ENCODE assay signal across 8 cellular contexts in the genomic region with DNA sequence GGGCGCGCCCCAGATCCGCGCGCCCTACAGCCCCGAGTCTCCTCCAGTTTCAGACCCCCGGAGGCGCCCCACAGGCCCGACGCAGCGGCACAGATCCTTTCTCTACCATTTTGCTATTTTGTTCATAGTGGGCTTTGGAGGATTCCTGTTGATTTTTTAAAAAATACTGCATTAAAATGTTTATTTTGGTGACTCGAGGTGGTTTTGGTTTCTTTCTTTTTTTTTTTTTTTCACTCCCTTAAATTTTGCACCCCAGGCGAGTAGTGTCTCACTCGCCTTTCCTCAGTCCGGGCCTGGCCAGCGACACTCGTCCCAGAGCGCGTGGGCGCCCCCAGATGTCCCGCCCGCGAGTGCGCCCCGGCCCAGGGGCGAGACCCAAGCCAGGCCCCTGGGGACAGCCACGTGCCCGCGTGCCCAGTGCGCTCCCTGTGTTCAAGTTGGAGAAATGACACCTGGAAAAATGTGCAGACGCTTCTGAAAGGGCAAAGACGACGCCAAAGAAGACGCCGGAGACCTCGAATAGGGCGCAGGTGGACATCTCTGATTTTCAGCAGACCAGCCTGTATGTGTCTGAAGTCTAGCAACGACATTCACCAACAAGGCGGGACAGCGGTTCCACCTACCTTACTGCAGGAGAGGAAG. TPM values are rescaled to one million over a fixed set of nuclear protein-coding genes. Genes with fewer than 3 reads are reported as not detected.
DNase-seq lines count a peak whose midpoint lies in the region; ATAC-seq and TF ChIP-seq lines count a peak whose summit lies in the region.

No MANE protein-coding gene starts in this region.

- H3K27ac Mint-ChIP-seq in activated T-helper 2 cell treated with anti-CD3 and anti-CD28 coated beads, Interferon-gamma antibody, Interleukin-2, Interleukin-4, amounts not matched to agents 10 μg/mL and 5 μg/mL and 100 μg/mL, durations not matched to agents 14 hours and 24 hours and 36 hours = no peak overlapping the region

- H3K36me3 ChIP-seq in neutrophil = no peaks in the 10 kb centered on the region

- H3K4me3 ChIP-seq in neutrophil (ENCODE audit: low read depth in 1 of 2, low read length in 1 of 2) = peak overlapping the region; percentile 66 to 69

- peaks cover 7% of the 10 kb centered on the region for H3K27me3 ChIP-seq in neutrophil

- no peaks in the 10 kb centered on the region for H3K9me3 Mint-ChIP-seq in activated T-helper 2 cell treated with anti-CD3 and anti-CD28 coated beads, Interferon-gamma antibody, Interleukin-2, Interleukin-4, amounts not matched to agents 10 μg/mL and 5 μg/mL and 100 μg/mL, durations not matched to agents 14 hours and 24 hours and 36 hours

- no peaks in the 10 kb centered on the region for H3K36me3 Mint-ChIP-seq in activated T-helper 2 cell treated with anti-CD3 and anti-CD28 coated beads, Interferon-gamma antibody, Interleukin-2, Interleukin-4, amounts not matched to agents 10 μg/mL and 5 μg/mL and 100 μg/mL, durations not matched to agents 14 hours and 24 hours and 36 hours (ENCODE audit: low read depth)

- ATAC-seq in HG02588 (IDR thresholded peaks at IDR 0.05; ENCODE audit: unreplicated experiment) (peak; percentile 47), GM19395 (IDR thresholded peaks at IDR 0.05; ENCODE audit: unreplicated experiment) (no peak), HG03469 (IDR thresholded peaks at IDR 0.05; ENCODE audit: unreplicated experiment) (no peak)

- peaks cover 20% of the 10 kb centered on the region in 2 experiments for H3K4me1 ChIP-seq in neutrophil (ENCODE audit: control insufficient read depth in 1 of 2, insufficient read depth in 1 of 2, low read depth in 1 of 2, low read length in 1 of 2)

- peak overlapping the region; percentile 20 for H3K27ac ChIP-seq in neutrophil

- H3K27me3 Mint-ChIP-seq in activated T-helper 2 cell treated with anti-CD3 and anti-CD28 coated beads, Interferon-gamma antibody, Interleukin-2, Interleukin-4, amounts not matched to agents 10 μg/mL and 5 μg/mL and 100 μg/mL, durations not matched to agents 14 hours and 24 hours and 36 hours (ENCODE audit: low read depth) = peaks cover 33% of the 10 kb centered on the region

- H3K9me3 ChIP-seq in neutrophil = no peaks in the 10 kb centered on the region

- DNase-seq in ELR (ENCODE audit: low read depth) (peak; percentile 47), NCI-H2227 (lab: John Stamatoyannopoulos, UW; ENCODE audit: unreplicated experiment) (peak; percentile 69), head of caudate nucleus (peak; percentile 49 to 87 (median 70))
- no peak for DNase-seq in activated T-helper 2 cell treated with anti-CD3 and anti-CD28 coated beads, Interferon-gamma antibody, Interleukin-2, Interleukin-4, amounts not matched to agents 10 μg/mL and 5 μg/mL and 100 μg/mL, durations not matched to agents 14 hours and 24 hours and 36 hours (ENCODE audit: low spot score)

- H3K4me3 Mint-ChIP-seq in activated T-helper 2 cell treated with anti-CD3 and anti-CD28 coated beads, Interferon-gamma antibody, Interleukin-2, Interleukin-4, amounts not matched to agents 10 μg/mL and 5 μg/mL and 100 μg/mL, durations not matched to agents 14 hours and 24 hours and 36 hours (ENCODE audit: low read depth) = peak overlapping the region; percentile 65

- intact Hi-C loops in activated T-helper 2 cell treated with anti-CD3 and anti-CD28 coated beads, Interferon-gamma antibody, Interleukin-2, Interleukin-4, amounts not matched to agents 10 μg/mL and 5 μg/mL and 100 μg/mL, durations not matched to agents 14 hours and 24 hours and 36 hours (cut with micrococcal nuclease) = loop anchor here (1.0 kb wide), 1 partner anchor 97 kb away; no protein-coding TSS in a partner anchor
- intact Hi-C loops in head of caudate nucleus (cut with DNase I) = loop anchor here (1.0 to 10.0 kb wide), 2 partner anchors 96 to 180 kb away; no protein-coding TSS in a partner anchor

- no peak for TF ChIP-seq CTCF in neutrophil (IDR thresholded peaks at IDR 0.05)

- peaks cover 3% of the 10 kb centered on the region for H3K4me1 Mint-ChIP-seq in activated T-helper 2 cell treated with anti-CD3 and anti-CD28 coated beads, Interferon-gamma antibody, Interleukin-2, Interleukin-4, amounts not matched to agents 10 μg/mL and 5 μg/mL and 100 μg/mL, durations not matched to agents 14 hours and 24 hours and 36 hours (ENCODE audit: low read depth)

RNA-seq across cellular contexts. Expression of a gene that starts 0.5 kb away (rescaled TPM):
- total RNA-seq in activated T-helper 2 cell treated with anti-CD3 and anti-CD28 coated beads, Interferon-gamma antibody, Interleukin-2, Interleukin-4, amounts not matched to agents 10 μg/mL and 5 μg/mL and 100 μg/mL, durations not matched to agents 14 hours and 24 hours and 36 hours = 2.4 TPM in 2 replicates

RNA-seq across cellular contexts. Expression of a gene that starts 54.0 kb away (rescaled TPM):
- 42.5 and 44.4 TPM in 2 replicates for total RNA-seq in activated T-helper 2 cell treated with anti-CD3 and anti-CD28 coated beads, Interferon-gamma antibody, Interleukin-2, Interleukin-4, amounts not matched to agents 10 μg/mL and 5 μg/mL and 100 μg/mL, durations not matched to agents 14 hours and 24 hours and 36 hours
